1 cellular context compared by ENCODE assay signal in the genomic region with DNA sequence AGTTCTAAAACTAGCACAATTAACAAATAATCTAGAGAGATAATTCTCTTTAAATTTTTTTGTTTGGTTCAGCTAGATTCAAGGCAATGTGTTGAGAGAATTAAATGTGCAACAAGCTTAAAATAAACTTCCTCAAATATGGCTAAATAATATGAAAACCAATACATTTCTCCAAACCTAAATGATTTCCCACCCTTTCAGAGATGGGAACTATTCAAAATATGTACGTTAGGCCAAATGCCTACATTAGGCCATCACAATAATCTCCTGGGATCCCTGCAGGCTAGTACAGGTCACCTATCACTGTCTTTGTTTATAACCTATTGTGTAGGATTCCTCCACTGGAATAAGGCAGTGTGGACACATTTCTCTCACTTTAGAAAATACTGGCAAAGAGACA.
TF ChIP-seq lines count a peak whose summit lies in the region.

No MANE protein-coding gene starts in this region.

TF ChIP-seq in WTC11, 78 proteins besides CTCF, POLR2A, EP300 and RAD21 (continued from another document):
- TF ChIP-seq, protein P1, sequence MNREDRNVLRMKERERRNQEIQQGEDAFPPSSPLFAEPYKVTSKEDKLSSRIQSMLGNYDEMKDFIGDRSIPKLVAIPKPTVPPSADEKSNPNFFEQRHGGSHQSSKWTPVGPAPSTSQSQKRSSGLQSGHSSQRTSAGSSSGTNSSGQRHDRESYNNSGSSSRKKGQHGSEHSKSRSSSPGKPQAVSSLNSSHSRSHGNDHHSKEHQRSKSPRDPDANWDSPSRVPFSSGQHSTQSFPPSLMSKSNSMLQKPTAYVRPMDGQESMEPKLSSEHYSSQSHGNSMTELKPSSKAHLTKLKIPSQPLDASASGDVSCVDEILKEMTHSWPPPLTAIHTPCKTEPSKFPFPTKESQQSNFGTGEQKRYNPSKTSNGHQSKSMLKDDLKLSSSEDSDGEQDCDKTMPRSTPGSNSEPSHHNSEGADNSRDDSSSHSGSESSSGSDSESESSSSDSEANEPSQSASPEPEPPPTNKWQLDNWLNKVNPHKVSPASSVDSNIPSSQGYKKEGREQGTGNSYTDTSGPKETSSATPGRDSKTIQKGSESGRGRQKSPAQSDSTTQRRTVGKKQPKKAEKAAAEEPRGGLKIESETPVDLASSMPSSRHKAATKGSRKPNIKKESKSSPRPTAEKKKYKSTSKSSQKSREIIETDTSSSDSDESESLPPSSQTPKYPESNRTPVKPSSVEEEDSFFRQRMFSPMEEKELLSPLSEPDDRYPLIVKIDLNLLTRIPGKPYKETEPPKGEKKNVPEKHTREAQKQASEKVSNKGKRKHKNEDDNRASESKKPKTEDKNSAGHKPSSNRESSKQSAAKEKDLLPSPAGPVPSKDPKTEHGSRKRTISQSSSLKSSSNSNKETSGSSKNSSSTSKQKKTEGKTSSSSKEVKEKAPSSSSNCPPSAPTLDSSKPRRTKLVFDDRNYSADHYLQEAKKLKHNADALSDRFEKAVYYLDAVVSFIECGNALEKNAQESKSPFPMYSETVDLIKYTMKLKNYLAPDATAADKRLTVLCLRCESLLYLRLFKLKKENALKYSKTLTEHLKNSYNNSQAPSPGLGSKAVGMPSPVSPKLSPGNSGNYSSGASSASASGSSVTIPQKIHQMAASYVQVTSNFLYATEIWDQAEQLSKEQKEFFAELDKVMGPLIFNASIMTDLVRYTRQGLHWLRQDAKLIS (CRISPR knock-in tag; IDR thresholded peaks at IDR 0.05; ENCODE audit: borderline replicate concordance): no peak
- TF ChIP-seq ZNF317 (CRISPR knock-in tag; IDR thresholded peaks at IDR 0.05; ENCODE audit: borderline replicate concordance, low read depth) (no peak), TP53 (CRISPR knock-in tag; IDR thresholded peaks at IDR 0.05) (no peak)
- TF ChIP-seq, protein P2, sequence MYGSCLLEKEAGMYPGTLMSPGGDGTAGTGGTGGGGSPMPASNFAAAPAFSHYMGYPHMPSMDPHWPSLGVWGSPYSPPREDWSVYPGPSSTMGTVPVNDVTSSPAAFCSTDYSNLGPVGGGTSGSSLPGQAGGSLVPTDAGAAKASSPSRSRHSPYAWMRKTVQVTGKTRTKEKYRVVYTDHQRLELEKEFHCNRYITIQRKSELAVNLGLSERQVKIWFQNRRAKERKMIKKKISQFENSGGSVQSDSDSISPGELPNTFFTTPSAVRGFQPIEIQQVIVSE (CRISPR knock-in tag; IDR thresholded peaks at IDR 0.05; ENCODE audit: borderline replicate concordance): no peak
